ENCODE assay signal across 8 cellular contexts in genomic region chr1:158506369-158506987, GRCh38. TPM values are rescaled to one million over a fixed set of nuclear protein-coding genes. Genes with fewer than 3 reads are reported as not detected.
DNase-seq lines count a peak whose midpoint lies in the region; ATAC-seq, FAIRE-seq and TF ChIP-seq lines count a peak whose summit lies in the region.

No MANE protein-coding gene starts in this region.

- H3K9me3 ChIP-seq in breast epithelium = peaks cover 0 to 20% of the 10 kb centered on the region in 2 donors
- H3K9me3 ChIP-seq in OCI-LY3 (ENCODE audit: insufficient read depth, low read length) = no peaks in the 10 kb centered on the region
- H3K9me3 ChIP-seq in HepG2 (ENCODE audit: low read length) = peaks cover 5% of the 10 kb centered on the region; the same call in 1 of the 2 replicates

- intact Hi-C loops in MCF 10A (cut with micrococcal nuclease) = loop anchor here (1.0 kb wide), 2 partner anchors 492 to 566 kb away; no protein-coding TSS in a partner anchor
- intact Hi-C loops in breast epithelium (cut with DNase I; ENCODE audit: low total_unique reads) = no loop called here
- intact Hi-C loops in HepG2 (cut with micrococcal nuclease; ENCODE audit: unreplicated experiment) = loop anchor here (2.0 kb wide), 1 partner anchor 492 kb away; no protein-coding TSS in a partner anchor

- H3K79me2 ChIP-seq in OCI-LY3 (ENCODE audit: low read length) (no peaks in the 10 kb centered on the region), HepG2 (ENCODE audit: insufficient read depth, low read length) (no peaks in the 10 kb centered on the region)

- POLR2A ChIA-PET in MCF 10A (lab: Yijun Ruan, JAX) = no interaction called here
- POLR2A ChIA-PET in HepG2 (lab: Yijun Ruan, JAX) = no interaction called here

- BruUV-seq in MCF 10A (replicated peaks; lab: Mats Ljungman, UMichigan) (no TSS peak), HepG2 (replicated peaks; lab: Mats Ljungman, UMichigan) (no TSS peak)

- H3K4me3 ChIP-seq in breast epithelium (no peak overlapping the region), OCI-LY3 (ENCODE audit: low read length) (no peak overlapping the region), HepG2 (replicated peaks in 1 of 3; ENCODE audit: insufficient read depth in 1 of 3, low read depth in 2 of 3, low read length in 3 of 3) (no peak overlapping the region)

- H4K20me1 ChIP-seq in OCI-LY3 (ENCODE audit: insufficient read depth, low read length) = no peaks in the 10 kb centered on the region
- H4K20me1 ChIP-seq in HepG2 (ENCODE audit: insufficient read depth, low read length) = no peaks in the 10 kb centered on the region

- peak; percentile 63 for TF ChIP-seq CTCF in MCF 10A (IDR thresholded peaks at IDR 0.05; ENCODE audit: unreplicated experiment)
- no peak for TF ChIP-seq CTCF in breast epithelium (IDR thresholded peaks at IDR 0.05)
- TF ChIP-seq CTCF in OCI-LY3 (IDR thresholded peaks at IDR 0.05; ENCODE audit: low read depth, low read length) = peak; percentile 97
- 0 out of 2 replicates have a peak, but pooled peaks have one; percentile 31 for TF ChIP-seq CTCF in HepG2 (CRISPR knock-in tag; IDR thresholded peaks at IDR 0.05)

- no peaks in the 10 kb centered on the region for H3K4me1 Mint-ChIP-seq in MCF 10A (ENCODE audit: insufficient read depth, unreplicated experiment)
- H3K4me1 Mint-ChIP-seq in activated naive CD4-positive, alpha-beta T cell treated with anti-CD3 and anti-CD28 coated beads, Interleukin-2, amount 10 ng/mL, durations not matched to agents 7 days and 5 days = no peaks in the 10 kb centered on the region

- TF ChIP-seq POLR2A in breast epithelium (IDR thresholded peaks at IDR 0.05) (no peak), HepG2 (IDR thresholded peaks at IDR 0.05; ENCODE audit: insufficient read depth in 1 of 2, low read depth in 2 of 2, low read length in 2 of 2) (no peak)

- no peak for ATAC-seq in HepG2
- no peak for ATAC-seq in HG02678 (IDR thresholded peaks at IDR 0.05; ENCODE audit: unreplicated experiment)

- peaks cover 83% of the 10 kb centered on the region for H3K27me3 Mint-ChIP-seq in MCF 10A (ENCODE audit: insufficient read depth, unreplicated experiment)
- peaks cover 8% of the 10 kb centered on the region for H3K27me3 Mint-ChIP-seq in activated naive CD4-positive, alpha-beta T cell treated with anti-CD3 and anti-CD28 coated beads, Interleukin-2, amount 10 ng/mL, durations not matched to agents 7 days and 5 days

- H3K27ac ChIP-seq in breast epithelium (no peak overlapping the region), OCI-LY3 (ENCODE audit: low read length) (no peak overlapping the region), HepG2 (ENCODE audit: extremely low read length, insufficient read depth, low read length) (no peak overlapping the region)

- TF ChIP-seq EP300 in HepG2 (IDR thresholded peaks at IDR 0.05; ENCODE audit: low read depth in 2 of 2, low read length in 2 of 2) (no peak), HepG2 (CRISPR knock-in tag; IDR thresholded peaks at IDR 0.05; ENCODE audit: borderline replicate concordance) (no peak)

- no peak for TF ChIP-seq RAD21 in HepG2 (CRISPR knock-in tag; IDR thresholded peaks at IDR 0.05)

- no peak overlapping the region for H3K4me2 ChIP-seq in OCI-LY3 (ENCODE audit: low read length)
- no peak overlapping the region for H3K4me2 ChIP-seq in HepG2 (ENCODE audit: low read depth, low read length)

- no peak for FAIRE-seq in HepG2 (lab: Jason Lieb, UNC)

- CTCF ChIA-PET in MCF 10A (lab: Yijun Ruan, JAX) = interaction anchor here (0.6 to 1.3 kb wide), 11 partner anchors 13 to 1373 kb away, joined by 3 to 5 read pairs (median 3); no protein-coding TSS in a partner anchor
- CTCF ChIA-PET in activated naive CD4-positive, alpha-beta T cell treated with anti-CD3 and anti-CD28 coated beads, Interleukin-2, amount 10 ng/mL, durations not matched to agents 7 days and 5 days (lab: Charles Lee) = interaction anchor here (0.9 to 1.7 kb wide), 7 partner anchors 9 to 626 kb away, joined by 3 to 7 read pairs (median 4); no protein-coding TSS in a partner anchor
- CTCF ChIA-PET in HepG2 (lab: Yijun Ruan, JAX; ENCODE audit: low intra/inter-chr PET ratio, low total read pairs) = interaction anchor here (1.2 kb wide), 1 partner anchor 492 kb away, joined by 3 read pairs; no protein-coding TSS in a partner anchor

- H3K4me3 Mint-ChIP-seq in MCF 10A (ENCODE audit: unreplicated experiment) = no peak overlapping the region
- no peak overlapping the region for H3K4me3 Mint-ChIP-seq in activated naive CD4-positive, alpha-beta T cell treated with anti-CD3 and anti-CD28 coated beads, Interleukin-2, amount 10 ng/mL, durations not matched to agents 7 days and 5 days

- H3K9me3 Mint-ChIP-seq in MCF 10A (ENCODE audit: unreplicated experiment) = no peaks in the 10 kb centered on the region
- H3K9me3 Mint-ChIP-seq in activated naive CD4-positive, alpha-beta T cell treated with anti-CD3 and anti-CD28 coated beads, Interleukin-2, amount 10 ng/mL, durations not matched to agents 7 days and 5 days = no peaks in the 10 kb centered on the region

- WGBS in HepG2 (ENCODE audit: low lambda C conversion rate) = 0% methylated on average over 1 of the region's 1 CpG

- H3K9ac ChIP-seq in OCI-LY3 (ENCODE audit: low read length) (no peak overlapping the region), HepG2 (ENCODE audit: insufficient read depth, low read depth, low read length) (no peak overlapping the region)

- no peaks in the 10 kb centered on the region for H3K36me3 ChIP-seq in breast epithelium
- H3K36me3 ChIP-seq in OCI-LY3 (replicated peaks; ENCODE audit: low read depth, low read length) = no peaks in the 10 kb centered on the region
- no peaks in the 10 kb centered on the region for H3K36me3 ChIP-seq in HepG2 (replicated peaks in 1 of 2; ENCODE audit: control insufficient read depth in 1 of 2, insufficient read depth in 2 of 2, low read length in 2 of 2)

- no peaks in the 10 kb centered on the region for H3K4me1 ChIP-seq in breast epithelium
- H3K4me1 ChIP-seq in OCI-LY3 (ENCODE audit: low read length) = no peaks in the 10 kb centered on the region
- H3K4me1 ChIP-seq in HepG2 (ENCODE audit: insufficient read depth, low read length) = no peaks in the 10 kb centered on the region

- H3K27me3 ChIP-seq in breast epithelium = no peaks in the 10 kb centered on the region
- peaks cover 11% of the 10 kb centered on the region for H3K27me3 ChIP-seq in OCI-LY3 (ENCODE audit: low read depth, low read length)
- no peaks in the 10 kb centered on the region for H3K27me3 ChIP-seq in HepG2 (ENCODE audit: control insufficient read depth in 1 of 2, insufficient read depth in 2 of 2, low read length in 2 of 2)

- in situ Hi-C loops in HepG2 (cut with HindIII; ENCODE audit: extremely low pct_ligation_motif_present, low pct_unique_long_range_greater_than_20kb) = no loop called here

- DNase-seq in MCF 10A (ENCODE audit: unreplicated experiment) = peak; percentile 61
- DNase-seq in breast epithelium (ENCODE audit: low spot score in 2 of 2) = no peak
- peak; percentile 56 for DNase-seq in activated naive CD4-positive, alpha-beta T cell treated with anti-CD3 and anti-CD28 coated beads, Interleukin-2, amount 10 ng/mL, durations not matched to agents 7 days and 5 days
- DNase-seq in HepG2 (ENCODE audit: low spot score) = peak; percentile 1
- no peak for DNase-seq in hippocampal formation (lab: John Stamatoyannopoulos, UW)
- no peak for DNase-seq in NCI-H524 treated with DMSO at 0.1 percent for 48 hours (lab: John Stamatoyannopoulos, UW)

- no peak overlapping the region for H3K27ac Mint-ChIP-seq in MCF 10A (ENCODE audit: low read depth, unreplicated experiment)
- no peak overlapping the region for H3K27ac Mint-ChIP-seq in activated naive CD4-positive, alpha-beta T cell treated with anti-CD3 and anti-CD28 coated beads, Interleukin-2, amount 10 ng/mL, durations not matched to agents 7 days and 5 days

- no peak overlapping the region for H2AFZ ChIP-seq in OCI-LY3 (ENCODE audit: low read depth, low read length)
- H2AFZ ChIP-seq in HepG2 (ENCODE audit: low read length) = no peak overlapping the region

- H3K36me3 Mint-ChIP-seq in MCF 10A (ENCODE audit: insufficient read depth, unreplicated experiment) = no peaks in the 10 kb centered on the region
- H3K36me3 Mint-ChIP-seq in activated naive CD4-positive, alpha-beta T cell treated with anti-CD3 and anti-CD28 coated beads, Interleukin-2, amount 10 ng/mL, durations not matched to agents 7 days and 5 days = no peaks in the 10 kb centered on the region

RNA-seq across cellular contexts. Expression of gene OR10R2, which starts 34.5 kb away (rescaled TPM):
- total RNA-seq in MCF 10A (2022) (not detected in 2 replicates), breast epithelium (not detected), HepG2 (2016; rRNA removed; fragmentation: Illumina TruSeq; extraction: Trizol) (not detected in 2 replicates)
- not detected in 2 replicates for total RNA-seq in HepG2 (2016; cell fraction: cytosol; rRNA removed; fragmentation: Illumina TruSeq; extraction: Trizol; ENCODE audit: low read depth)
- total RNA-seq in HepG2 (2016; cell fraction: insoluble cytoplasmic fraction; rRNA removed; fragmentation: Illumina TruSeq; extraction: Trizol) = not detected in 2 replicates
- total RNA-seq in HepG2 (2016; cell fraction: membrane; rRNA removed; fragmentation: Illumina TruSeq; extraction: Trizol) = not detected in 2 replicates
- total RNA-seq in HepG2 (2016; cell fraction: nucleus; rRNA removed; fragmentation: Illumina TruSeq; extraction: Trizol) = not detected in 2 replicates
- polyA plus RNA-seq in HepG2 (2011; rRNA removed) = not detected in 2 replicates
- not detected in 2 replicates for polyA plus RNA-seq in HepG2 (2011; cell fraction: cytosol; rRNA removed)
- polyA plus RNA-seq in HepG2 (2011; cell fraction: nucleus; rRNA removed) = not detected in 2 replicates
- not detected in 2 replicates for polyA plus RNA-seq in HepG2 (2012)
- not detected in 2 replicates for polyA plus RNA-seq in HepG2 (2016; cell fraction: cytosol; fragmentation: Illumina TruSeq; extraction: Trizol; ENCODE audit: low read depth)
- polyA plus RNA-seq in HepG2 (2016; cell fraction: insoluble cytoplasmic fraction; fragmentation: Illumina TruSeq; extraction: Trizol; ENCODE audit: low read depth) = not detected in 2 replicates
- polyA plus RNA-seq in HepG2 (2016; cell fraction: membrane; fragmentation: Illumina TruSeq; extraction: Trizol; ENCODE audit: low read depth) = not detected in 2 replicates
- polyA plus RNA-seq in HepG2 (2016; cell fraction: nucleus; fragmentation: Illumina TruSeq; extraction: Trizol; ENCODE audit: insufficient read depth, low read depth) = not detected in 2 replicates
- polyA minus RNA-seq in HepG2 (2011; rRNA and poly(A)+ RNA removed; ENCODE audit: low replicate concordance) = not detected in 2 replicates
- polyA minus RNA-seq in HepG2 (2011; cell fraction: cytosol; rRNA and poly(A)+ RNA removed) = not detected in 2 replicates
- polyA minus RNA-seq in HepG2 (2011; cell fraction: nucleus; rRNA and poly(A)+ RNA removed) = not detected in 2 replicates

RNA-seq across cellular contexts. Expression of gene OR10K1, which starts 44.8 kb away (rescaled TPM):
- total RNA-seq in MCF 10A (2022) (not detected in 2 replicates), breast epithelium (not detected), HepG2 (2016; rRNA removed; fragmentation: Illumina TruSeq; extraction: Trizol) (not detected in 2 replicates)
- not detected in 2 replicates for total RNA-seq in HepG2 (2016; cell fraction: cytosol; rRNA removed; fragmentation: Illumina TruSeq; extraction: Trizol; ENCODE audit: low read depth)
- not detected in 2 replicates for total RNA-seq in HepG2 (2016; cell fraction: insoluble cytoplasmic fraction; rRNA removed; fragmentation: Illumina TruSeq; extraction: Trizol)
- total RNA-seq in HepG2 (2016; cell fraction: membrane; rRNA removed; fragmentation: Illumina TruSeq; extraction: Trizol) = not detected in 2 replicates
- total RNA-seq in HepG2 (2016; cell fraction: nucleus; rRNA removed; fragmentation: Illumina TruSeq; extraction: Trizol) = not detected in 2 replicates
- not detected in 2 replicates for polyA plus RNA-seq in HepG2 (2011; rRNA removed)
- polyA plus RNA-seq in HepG2 (2011; cell fraction: cytosol; rRNA removed) = not detected in 2 replicates
- polyA plus RNA-seq in HepG2 (2011; cell fraction: nucleus; rRNA removed) = not detected in 2 replicates
- polyA plus RNA-seq in HepG2 (2012) = not detected in 2 replicates
- polyA plus RNA-seq in HepG2 (2016; cell fraction: cytosol; fragmentation: Illumina TruSeq; extraction: Trizol; ENCODE audit: low read depth) = not detected in 2 replicates
- not detected in 2 replicates for polyA plus RNA-seq in HepG2 (2016; cell fraction: insoluble cytoplasmic fraction; fragmentation: Illumina TruSeq; extraction: Trizol; ENCODE audit: low read depth)
- not detected in 2 replicates for polyA plus RNA-seq in HepG2 (2016; cell fraction: membrane; fragmentation: Illumina TruSeq; extraction: Trizol; ENCODE audit: low read depth)
- polyA plus RNA-seq in HepG2 (2016; cell fraction: nucleus; fragmentation: Illumina TruSeq; extraction: Trizol; ENCODE audit: insufficient read depth, low read depth) = not detected in 2 replicates
- not detected in 2 replicates for polyA minus RNA-seq in HepG2 (2011; rRNA and poly(A)+ RNA removed; ENCODE audit: low replicate concordance)
- not detected in 2 replicates for polyA minus RNA-seq in HepG2 (2011; cell fraction: cytosol; rRNA and poly(A)+ RNA removed)
- not detected in 2 replicates for polyA minus RNA-seq in HepG2 (2011; cell fraction: nucleus; rRNA and poly(A)+ RNA removed)

RNA-seq across cellular contexts. Expression of gene OR6Y1, which starts 47.7 kb away (rescaled TPM):
- total RNA-seq in MCF 10A (2022) = not detected in 2 replicates
- not detected for total RNA-seq in breast epithelium
- not detected in 2 replicates for total RNA-seq in HepG2 (2016; rRNA removed; fragmentation: Illumina TruSeq; extraction: Trizol)
- total RNA-seq in HepG2 (2016; cell fraction: cytosol; rRNA removed; fragmentation: Illumina TruSeq; extraction: Trizol; ENCODE audit: low read depth) = not detected in 2 replicates
- not detected in 2 replicates for total RNA-seq in HepG2 (2016; cell fraction: insoluble cytoplasmic fraction; rRNA removed; fragmentation: Illumina TruSeq; extraction: Trizol)
- not detected in 2 replicates for total RNA-seq in HepG2 (2016; cell fraction: membrane; rRNA removed; fragmentation: Illumina TruSeq; extraction: Trizol)
- total RNA-seq in HepG2 (2016; cell fraction: nucleus; rRNA removed; fragmentation: Illumina TruSeq; extraction: Trizol) = not detected in 2 replicates
- not detected in 2 replicates for polyA plus RNA-seq in HepG2 (2011; rRNA removed)
- not detected in 2 replicates for polyA plus RNA-seq in HepG2 (2011; cell fraction: cytosol; rRNA removed)
- not detected in 2 replicates for polyA plus RNA-seq in HepG2 (2011; cell fraction: nucleus; rRNA removed)
- not detected in 2 replicates for polyA plus RNA-seq in HepG2 (2012)
- polyA plus RNA-seq in HepG2 (2016; cell fraction: cytosol; fragmentation: Illumina TruSeq; extraction: Trizol; ENCODE audit: low read depth) = not detected in 2 replicates
- polyA plus RNA-seq in HepG2 (2016; cell fraction: insoluble cytoplasmic fraction; fragmentation: Illumina TruSeq; extraction: Trizol; ENCODE audit: low read depth) = not detected in 2 replicates
- polyA plus RNA-seq in HepG2 (2016; cell fraction: membrane; fragmentation: Illumina TruSeq; extraction: Trizol; ENCODE audit: low read depth) = not detected in 2 replicates
- not detected in 2 replicates for polyA plus RNA-seq in HepG2 (2016; cell fraction: nucleus; fragmentation: Illumina TruSeq; extraction: Trizol; ENCODE audit: insufficient read depth, low read depth)
- polyA minus RNA-seq in HepG2 (2011; rRNA and poly(A)+ RNA removed; ENCODE audit: low replicate concordance) = not detected in 2 replicates
- polyA minus RNA-seq in HepG2 (2011; cell fraction: cytosol; rRNA and poly(A)+ RNA removed) = not detected in 2 replicates
- polyA minus RNA-seq in HepG2 (2011; cell fraction: nucleus; rRNA and poly(A)+ RNA removed) = not detected in 2 replicates

Comparison
In these comparisons a context has a peak if more than half of its experiments do, and no peak if none do; other contexts are left out.
1. DNase-seq: peak in MCF 10A (single experiment), activated naive CD4-positive, alpha-beta T cell treated with anti-CD3 and anti-CD28 coated beads, Interleukin-2, amount 10 ng/mL, durations not matched to agents 7 days and 5 days (single experiment) and HepG2 (single experiment); none in breast epithelium (0 of 2), hippocampal formation (0 of 2) and NCI-H524 treated with DMSO at 0.1 percent for 48 hours (single experiment).
2. CTCF ChIP-seq: peak in MCF 10A (single experiment), OCI-LY3 (single experiment) and HepG2 (single experiment); none in breast epithelium (0 of 3).